Comparison of ENCODE assay signal across 1 cellular context in the genomic region with DNA sequence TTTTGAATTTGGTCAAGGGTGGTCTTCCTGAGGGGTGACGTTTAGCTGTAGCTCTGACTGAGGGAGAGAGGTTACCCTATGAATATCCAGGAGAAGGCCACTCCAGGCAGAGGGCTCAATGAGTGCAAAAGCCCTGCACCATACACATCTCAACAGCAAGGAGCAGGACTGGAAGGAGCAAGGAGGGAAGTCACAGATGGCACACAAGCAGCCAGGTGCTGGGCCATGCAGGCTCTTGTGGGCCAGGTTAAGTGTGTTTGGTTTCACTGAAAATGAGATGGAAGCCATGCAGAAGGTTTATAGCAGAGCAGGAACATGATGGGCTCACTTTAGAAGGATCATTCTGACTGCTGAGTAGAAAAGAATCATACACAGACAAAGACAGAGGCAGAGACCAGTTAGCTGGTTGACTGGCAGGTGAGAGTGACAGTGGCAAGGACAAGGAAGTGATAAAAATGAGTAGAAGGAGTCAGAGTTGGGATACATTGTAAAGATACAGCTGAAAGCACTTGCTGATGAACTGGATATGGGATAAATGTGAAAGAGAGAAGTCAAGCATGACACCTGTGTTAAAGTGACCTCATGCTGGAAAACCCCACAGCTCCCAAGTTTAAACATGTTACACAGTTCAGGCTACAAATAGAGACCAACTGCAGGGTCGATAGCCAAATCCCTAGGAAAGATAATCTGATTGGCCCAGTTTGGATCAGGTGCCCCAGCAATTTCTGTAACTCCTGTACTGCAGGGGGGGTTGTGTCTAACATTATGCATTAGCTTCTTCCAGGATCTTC.
TF ChIP-seq lines count a peak whose summit lies in the region.

No MANE protein-coding gene starts in this region.

TF ChIP-seq in WTC11, 78 proteins besides CTCF, POLR2A, EP300 and RAD21 (continued from another document):
- no peak for TF ChIP-seq USF1 (CRISPR knock-in tag; IDR thresholded peaks at IDR 0.05)
